Comparison of ENCODE assay signal across 26 cellular contexts in genomic region chr1:246559310-246559709, GRCh38.
"Had no signal": no experiment of that assay in that cellular context is flagged by ENCODE, and none has a peak within 500 bp of the region (broad histone marks: within the 10 kb centered on the region; RNA-seq: fewer than 3 reads in every experiment).

No MANE protein-coding gene starts in this region.

- DNase-seq: cortex of kidney; effector memory CD8-positive, alpha-beta T cell; erythroblast; esophagus squamous epithelium; foreskin melanocyte; glutamatergic neuron; heart right ventricle; hippocampal formation; left cardiac atrium; left ventricle myocardium inferior; natural killer cell; occipital lobe; ovary; posterior cingulate gyrus; psoas muscle; right cardiac atrium; spleen; stimulated activated CD4-positive, alpha-beta T cell treated with anti-CD3 and anti-CD28 coated beads, Interleukin-4, amount 100 ng/mL, for 4 hours; stimulated activated naive CD4-positive, alpha-beta T cell; stimulated activated naive CD8-positive, alpha-beta T cell treated with anti-CD3 and anti-CD28 coated beads, Interleukin-15, amount 100 ng/mL, for 72 hours; trophoblast cell had no signal

- H3K36me3 ChIP-seq: ovary had no signal

- H3K4me3 ChIP-seq: esophagus squamous epithelium, heart right ventricle, left ventricle myocardium inferior, lung, ovary, psoas muscle, skin epidermis, spleen, suprapubic skin, vagina had no signal

- H3K36me3 Mint-ChIP-seq: natural killer cell had no signal

- H3K4me3 Mint-ChIP-seq: effector memory CD8-positive, alpha-beta T cell; memory B cell; natural killer cell; stimulated activated naive CD8-positive, alpha-beta T cell treated with anti-CD3 and anti-CD28 coated beads, Interleukin-15, amount 100 ng/mL, for 72 hours had no signal

- H3K27ac Mint-ChIP-seq: memory B cell; natural killer cell; stimulated activated naive CD8-positive, alpha-beta T cell treated with anti-CD3 and anti-CD28 coated beads, Interleukin-15, amount 100 ng/mL, for 72 hours had no signal

- H3K9me3 Mint-ChIP-seq: effector memory CD8-positive, alpha-beta T cell; memory B cell; natural killer cell; stimulated activated naive CD8-positive, alpha-beta T cell treated with anti-CD3 and anti-CD28 coated beads, Interleukin-15, amount 100 ng/mL, for 72 hours had no signal

- ATAC-seq: effector memory CD8-positive, alpha-beta T cell; heart right ventricle; left cardiac atrium; natural killer cell; psoas muscle; right cardiac atrium; stimulated activated naive CD8-positive, alpha-beta T cell treated with anti-CD3 and anti-CD28 coated beads, Interleukin-15, amount 100 ng/mL, for 72 hours had no signal

- H3K9me3 ChIP-seq: esophagus squamous epithelium, heart right ventricle, left ventricle myocardium inferior, ovary, psoas muscle, spleen, suprapubic skin, vagina had no signal

- H3K27me3 ChIP-seq: esophagus squamous epithelium, heart right ventricle, ovary, spleen, suprapubic skin, vagina had no signal

- H3K27me3 Mint-ChIP-seq: effector memory CD8-positive, alpha-beta T cell; memory B cell; stimulated activated naive CD8-positive, alpha-beta T cell treated with anti-CD3 and anti-CD28 coated beads, Interleukin-15, amount 100 ng/mL, for 72 hours had no signal

- H3K4me1 Mint-ChIP-seq: memory B cell had no signal

- H3K27ac ChIP-seq: esophagus squamous epithelium, heart right ventricle, left ventricle myocardium inferior, ovary, psoas muscle, skin epidermis, spleen, suprapubic skin, vagina had no signal
